ENCODE assay signal across 3 cellular contexts in the genomic region with DNA sequence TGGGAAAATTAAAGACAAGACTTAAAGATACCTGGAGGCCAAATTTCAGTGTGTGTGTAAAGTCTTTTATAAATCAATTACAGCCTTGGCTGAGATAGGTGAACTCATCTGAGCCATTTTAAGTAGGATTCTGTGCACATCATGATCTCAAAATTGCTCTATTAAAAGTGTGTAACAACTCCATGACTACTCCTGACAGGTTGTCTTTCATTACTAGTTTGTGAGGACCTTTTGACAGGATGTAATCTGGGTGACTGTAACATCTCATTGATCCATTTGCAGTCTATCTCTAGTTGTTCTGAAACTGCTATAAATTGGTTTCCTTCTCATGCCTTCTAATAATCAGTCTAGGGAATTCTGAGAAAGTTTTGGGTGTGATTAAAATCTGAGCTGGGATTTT.
"Had no signal": no experiment of that assay in that cellular context is flagged by ENCODE, and none has a peak within 500 bp of the region (broad histone marks: within the 10 kb centered on the region; RNA-seq: fewer than 3 reads in every experiment).

No MANE protein-coding gene starts in this region.

- ATAC-seq: GM12878 had no signal

- DNase-seq: GDM1, GF-D8 had no signal

- H3K4me3 ChIP-seq: GM12878 had no signal
